Comparison of ENCODE assay signal across 8 cellular contexts in the genomic region with DNA sequence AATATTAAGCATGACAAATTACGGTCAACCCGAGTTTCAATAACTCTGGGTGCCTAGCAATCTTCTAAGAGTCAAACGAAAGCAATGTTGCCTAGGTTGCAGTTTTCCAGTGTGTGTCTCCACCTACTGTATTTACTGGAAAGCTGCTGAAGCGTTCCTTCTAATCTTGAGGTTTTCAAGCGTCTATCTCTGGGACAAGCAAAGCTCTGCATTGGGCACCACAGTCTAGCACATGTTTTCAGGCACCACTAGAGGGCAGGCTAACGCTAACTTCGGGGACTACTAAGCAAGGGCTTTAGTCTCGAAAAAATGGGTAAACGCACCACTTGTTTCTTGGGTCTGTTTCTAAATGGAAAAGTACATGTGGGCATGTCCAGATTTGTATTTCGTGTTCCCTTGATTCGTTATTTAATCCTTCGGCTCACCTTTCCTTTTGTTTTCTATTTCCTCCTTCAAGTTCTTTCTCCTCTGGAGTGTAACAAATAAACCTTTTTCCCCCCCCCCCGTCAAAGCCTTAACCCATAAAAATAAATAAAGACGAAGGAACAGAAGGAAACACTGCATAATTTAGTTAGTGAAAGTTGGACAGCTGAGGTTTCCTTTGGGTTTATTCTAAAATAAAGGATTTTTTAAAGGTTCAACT.
DNase-seq lines count a peak whose midpoint lies in the region; ATAC-seq, FAIRE-seq and TF ChIP-seq lines count a peak whose summit lies in the region.
"Not testable (repeated sequence)": the region's sequence is repeated elsewhere in the genome, so short reads cannot be mapped to it uniquely, and the experiment has no call there.

No MANE protein-coding gene starts in this region.

- TF ChIP-seq CTCF in ascending aorta (IDR thresholded peaks at IDR 0.05), result peak in 2 of 3 experiments; percentile 59 to 60
- peak; percentile 24 to 67 (median 61) for TF ChIP-seq CTCF in heart right ventricle (IDR thresholded peaks at IDR 0.05)

- H3K4me1 Mint-ChIP-seq in activated CD4-positive, alpha-beta T cell treated with anti-CD3 and anti-CD28 coated beads for 36 hours, result peaks cover 17% of the 10 kb centered on the region

- H3K27ac ChIP-seq in ascending aorta; heart right ventricle; subcutaneous abdominal adipose tissue (ENCODE audit: low read depth, low read length): not testable (repeated sequence)

- intact Hi-C loops in activated CD4-positive, alpha-beta T cell treated with anti-CD3 and anti-CD28 coated beads for 36 hours (cut with DNase I, micrococcal nuclease), result loop anchor here (5.0 to 10.0 kb wide), 3 partner anchors 81 to 181 kb away; partner anchors contain the start of genes DIMT1 (in 2 of the 2) and KIF2A (in 1 of the 2)
- intact Hi-C loops in ascending aorta (cut with DNase I) (loop anchor here (5.0 kb wide), 2 partner anchors 84 to 129 kb away; partner anchors contain the start of gene KIF2A), heart right ventricle (cut with DNase I) (loop anchor here in 8 of 10 donors (5.0 kb wide), 3 partner anchors 124 to 134 kb away; no protein-coding TSS in a partner anchor)
- intact Hi-C loops in sciatic nerve (cut with DNase I), result not testable (repeated sequence)

- DNase-seq in GM12892 (ENCODE audit: insufficient read length), result not testable (repeated sequence)
- peak; percentile 86 for DNase-seq in activated CD4-positive, alpha-beta T cell treated with anti-CD3 and anti-CD28 coated beads for 36 hours
- DNase-seq in ascending aorta (ENCODE audit: low spot score in 2 of 2) (peak in 1 of 2 donors; percentile 88), heart right ventricle (peak; percentile 34 to 70), sciatic nerve (ENCODE audit: low spot score) (peak; percentile 90)

- peak overlapping the region; percentile 83 for H3K27ac Mint-ChIP-seq in activated CD4-positive, alpha-beta T cell treated with anti-CD3 and anti-CD28 coated beads for 36 hours

- H3K9me3 ChIP-seq in ascending aorta; heart right ventricle; subcutaneous abdominal adipose tissue (ENCODE audit: control insufficient read depth in 5 of 5, low read length in 5 of 5): not testable (repeated sequence)

- CTCF ChIA-PET in activated CD4-positive, alpha-beta T cell treated with anti-CD3 and anti-CD28 coated beads for 36 hours (lab: Charles Lee), result interaction anchor here (1.4 to 2.1 kb wide), 12 partner anchors 9 to 260 kb away, joined by 3 to 18 read pairs (median 7); partner anchors contain the start of gene IPO11

- POLR2A ChIA-PET in activated CD4-positive, alpha-beta T cell treated with anti-CD3 and anti-CD28 coated beads for 36 hours (lab: Charles Lee), result interaction anchor here (1.2 kb wide), 1 partner anchor 84 kb away, joined by 6 read pairs; no protein-coding TSS in a partner anchor

- not testable (repeated sequence) for H3K9ac ChIP-seq in subcutaneous abdominal adipose tissue (ENCODE audit: low read length in 5 of 5)

- not testable (repeated sequence) for H3K27me3 ChIP-seq in ascending aorta; heart right ventricle; subcutaneous abdominal adipose tissue (ENCODE audit: control insufficient read depth in 5 of 5, insufficient read depth in 4 of 5, low read length in 5 of 5)

- WGBS in heart right ventricle, 2 donors, result 6 to 9% methylated on average over 13 to 14 of the region's 14 CpGs

- H3K27me3 Mint-ChIP-seq in activated CD4-positive, alpha-beta T cell treated with anti-CD3 and anti-CD28 coated beads for 36 hours, result not testable (repeated sequence)

- ATAC-seq in GM21737 (IDR thresholded peaks at IDR 0.05; ENCODE audit: unreplicated experiment) (peak; percentile 95), HG03460 (IDR thresholded peaks at IDR 0.05; ENCODE audit: unreplicated experiment) (peak; percentile 92), heart right ventricle (peak; percentile 92 to 99 (median 98)), sciatic nerve (peak; percentile 99)
- peak; percentile 96 for ATAC-seq in activated CD4-positive, alpha-beta T cell treated with anti-CD3 and anti-CD28 coated beads for 36 hours

- H3K9me3 Mint-ChIP-seq in activated CD4-positive, alpha-beta T cell treated with anti-CD3 and anti-CD28 coated beads for 36 hours (ENCODE audit: low read depth), result not testable (repeated sequence)

- H3K4me3 Mint-ChIP-seq in activated CD4-positive, alpha-beta T cell treated with anti-CD3 and anti-CD28 coated beads for 36 hours, result peak overlapping the region; percentile 57

- H3K36me3 Mint-ChIP-seq in activated CD4-positive, alpha-beta T cell treated with anti-CD3 and anti-CD28 coated beads for 36 hours (ENCODE audit: low read depth), result not testable (repeated sequence)

- H3K4me1 ChIP-seq in ascending aorta; heart right ventricle; subcutaneous abdominal adipose tissue (ENCODE audit: control insufficient read depth in 5 of 5, insufficient read depth in 5 of 5, low read length in 5 of 5): not testable (repeated sequence)

- peak; percentile 77 for FAIRE-seq in GM12892 (lab: Jason Lieb, UNC)

- H3K36me3 ChIP-seq in ascending aorta; heart right ventricle; subcutaneous abdominal adipose tissue (ENCODE audit: control insufficient read depth in 5 of 5, insufficient read depth in 5 of 5, low read length in 5 of 5): not testable (repeated sequence)

- peak overlapping the region in 1 of 2 donors; percentile 45 for H3K4me3 ChIP-seq in ascending aorta
- peak overlapping the region in 5 of 10 donors; percentile 31 to 40 (median 35) for H3K4me3 ChIP-seq in heart right ventricle
- peak overlapping the region in 3 of 5 donors; percentile 11 to 22 (median 18) for H3K4me3 ChIP-seq in subcutaneous abdominal adipose tissue (ENCODE audit: low read depth in 1 of 5, low read length in 5 of 5)

- TF ChIP-seq POLR2A in GM12892 (IDR thresholded peaks at IDR 0.05; ENCODE audit: low read depth, low read length), result not testable (repeated sequence)
